In the genomic region with DNA sequence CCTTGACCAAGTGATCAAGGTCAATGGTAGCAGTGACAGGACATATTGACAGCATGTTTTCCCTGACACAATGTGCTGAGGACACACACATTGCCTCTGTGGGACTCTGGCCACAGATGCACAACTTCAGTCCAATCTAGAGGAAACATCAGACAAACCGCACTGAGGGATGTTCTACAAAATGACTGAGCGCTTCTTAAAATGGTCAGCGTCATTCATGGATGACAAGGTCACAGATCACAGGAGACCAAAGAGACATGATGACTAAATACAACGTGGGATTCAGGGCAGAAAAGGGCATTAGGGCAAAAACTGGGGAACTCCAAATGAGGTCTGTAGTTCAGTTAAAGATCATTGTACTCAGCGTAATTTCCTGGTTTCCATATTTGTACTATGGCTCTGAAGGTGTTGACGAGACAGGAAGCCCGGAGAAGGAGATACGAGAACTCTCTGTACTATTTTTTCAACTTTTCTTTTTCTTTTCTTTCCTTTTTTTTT, we compare ENCODE assay signal across 8 cellular contexts. TPM values are rescaled to one million over a fixed set of nuclear protein-coding genes. Genes with fewer than 3 reads are reported as not detected.
DNase-seq lines count a peak whose midpoint lies in the region; ATAC-seq lines count a peak whose summit lies in the region.

No MANE protein-coding gene starts in this region.

- no peak overlapping the region for H3K4ac ChIP-seq in mesenchymal stem cell (ENCODE audit: low read depth in 1 of 2, low read length in 2 of 2)

- no peak overlapping the region for H2BK5ac ChIP-seq in mesenchymal stem cell (ENCODE audit: low read depth, low read length, poor library complexity, severe bottlenecking)

- H3K4me3 ChIP-seq in CD4-positive, CD25-positive, alpha-beta regulatory T cell (ENCODE audit: low read depth, low read length) = peak overlapping the region; percentile 51
- no peak overlapping the region for H3K4me3 ChIP-seq in Karpas-422 (ENCODE audit: low read length)
- no peak overlapping the region for H3K4me3 ChIP-seq in mesenchymal stem cell (ENCODE audit: insufficient read depth in 1 of 2, low read depth in 1 of 2, low read length in 2 of 2)

- no peak overlapping the region for H3K18ac ChIP-seq in mesenchymal stem cell (ENCODE audit: low read depth in 1 of 2, low read length in 2 of 2)

- no peak overlapping the region for H4K91ac ChIP-seq in mesenchymal stem cell (ENCODE audit: low read length)

- H2AFZ ChIP-seq in Karpas-422 (ENCODE audit: low read length) (peak overlapping the region; percentile 37; the same call in 1 of the 2 replicates), mesenchymal stem cell (ENCODE audit: low read depth, low read length) (no peak overlapping the region)

- H3K27me3 Mint-ChIP-seq in CD4-positive, CD25-positive, alpha-beta regulatory T cell = no peaks in the 10 kb centered on the region
- no peaks in the 10 kb centered on the region for H3K27me3 Mint-ChIP-seq in activated naive CD8-positive, alpha-beta T cell

- H4K8ac ChIP-seq in mesenchymal stem cell (ENCODE audit: low read length) = no peak overlapping the region

- H3K9me2 ChIP-seq in Karpas-422 (replicated peaks; ENCODE audit: insufficient read depth, low read length) = no peaks in the 10 kb centered on the region

- H3K36me3 ChIP-seq in CD4-positive, CD25-positive, alpha-beta regulatory T cell (ENCODE audit: control insufficient read depth, insufficient read depth, low read length) = peaks cover 12% of the 10 kb centered on the region
- no peaks in the 10 kb centered on the region for H3K36me3 ChIP-seq in Karpas-422 (ENCODE audit: insufficient read depth, low read length)
- no peaks in the 10 kb centered on the region for H3K36me3 ChIP-seq in mesenchymal stem cell (ENCODE audit: control insufficient read depth in 1 of 2, insufficient read depth in 2 of 2, low read depth in 1 of 2, low read length in 2 of 2)

- no peaks in the 10 kb centered on the region for H3K79me2 ChIP-seq in Karpas-422 (ENCODE audit: low read length)

- no peak overlapping the region for H3K14ac ChIP-seq in mesenchymal stem cell (ENCODE audit: low read length in 2 of 2)

- no peak overlapping the region for H3K23ac ChIP-seq in mesenchymal stem cell (ENCODE audit: low read length in 2 of 2)

- H3K27ac ChIP-seq in CD4-positive, CD25-positive, alpha-beta regulatory T cell (ENCODE audit: insufficient read depth, low read length, poor library complexity, severe bottlenecking) = peak overlapping the region; percentile 97
- H3K27ac ChIP-seq in Karpas-422 (ENCODE audit: low read length) = no peak overlapping the region
- H3K27ac ChIP-seq in mesenchymal stem cell (ENCODE audit: low read length, poor library complexity, severe bottlenecking) = no peak overlapping the region

- WGBS in mesenchymal stem cell = 85% methylated on average over 8 of the region's 8 CpGs

- DNase-seq in CD4-positive, CD25-positive, alpha-beta regulatory T cell = peak; percentile 70 to 82 (median 81)
- DNase-seq in Karpas-422 (no peak), NAMALWA (ENCODE audit: low spot score) (no peak), NCI-H524 (lab: John Stamatoyannopoulos, UW) (no peak), mesenchymal stem cell (no peak)

- peaks cover 80% of the 10 kb centered on the region for H3K4me1 ChIP-seq in CD4-positive, CD25-positive, alpha-beta regulatory T cell (ENCODE audit: control insufficient read depth, insufficient read depth, low read length, poor library complexity, severe bottlenecking)
- peaks cover 5% of the 10 kb centered on the region; the same call in 1 of the 2 replicates for H3K4me1 ChIP-seq in Karpas-422 (ENCODE audit: low read length)
- H3K4me1 ChIP-seq in mesenchymal stem cell (ENCODE audit: control insufficient read depth, insufficient read depth, low read depth, low read length) = peaks cover 9% of the 10 kb centered on the region

- H2BK12ac ChIP-seq in mesenchymal stem cell (ENCODE audit: low read length in 2 of 2) = no peak overlapping the region

- H4K20me1 ChIP-seq in Karpas-422 (ENCODE audit: insufficient read depth, low read depth, low read length) = no peaks in the 10 kb centered on the region

- peak overlapping the region; percentile 68 to 80 (median 78) for H3K4me3 Mint-ChIP-seq in CD4-positive, CD25-positive, alpha-beta regulatory T cell
- peak overlapping the region; percentile 86 for H3K4me3 Mint-ChIP-seq in activated naive CD8-positive, alpha-beta T cell

- H2BK15ac ChIP-seq in mesenchymal stem cell (ENCODE audit: low read depth, poor library complexity, severe bottlenecking) = no peak overlapping the region

- H3K27ac Mint-ChIP-seq in CD4-positive, CD25-positive, alpha-beta regulatory T cell = peak overlapping the region; percentile 94 to 99 (median 99)
- H3K27ac Mint-ChIP-seq in activated naive CD8-positive, alpha-beta T cell = peak overlapping the region; percentile 97

- peaks cover 25 to 90% (median 51%) of the 10 kb centered on the region in 4 donors for H3K4me1 Mint-ChIP-seq in CD4-positive, CD25-positive, alpha-beta regulatory T cell
- peaks cover 61% of the 10 kb centered on the region for H3K4me1 Mint-ChIP-seq in activated naive CD8-positive, alpha-beta T cell (ENCODE audit: low read depth)

- peak; percentile 55 to 63 for ATAC-seq in CD4-positive, CD25-positive, alpha-beta regulatory T cell (ENCODE audit: low read depth in 2 of 2)
- ATAC-seq in GM21390 (IDR thresholded peaks at IDR 0.05; ENCODE audit: unreplicated experiment) = peak; percentile 62
- no peak for ATAC-seq in GM19395 (IDR thresholded peaks at IDR 0.05; ENCODE audit: unreplicated experiment)

- H3K79me1 ChIP-seq in mesenchymal stem cell (replicated peaks; ENCODE audit: low read length, poor library complexity, severe bottlenecking) = no peaks in the 10 kb centered on the region

- H3K36me3 Mint-ChIP-seq in CD4-positive, CD25-positive, alpha-beta regulatory T cell = peaks cover 23% of the 10 kb centered on the region
- H3K36me3 Mint-ChIP-seq in activated naive CD8-positive, alpha-beta T cell = peaks cover 5% of the 10 kb centered on the region

- H3K9ac ChIP-seq in Karpas-422 (ENCODE audit: low read length) (no peak overlapping the region), mesenchymal stem cell (ENCODE audit: low read length) (no peak overlapping the region)

- H3K4me2 ChIP-seq in Karpas-422 (ENCODE audit: low read depth, low read length, poor library complexity, severe bottlenecking) (peak overlapping the region; percentile 20), mesenchymal stem cell (ENCODE audit: low read length, poor library complexity, severe bottlenecking) (no peak overlapping the region)

- no peaks in the 10 kb centered on the region for H3K27me3 ChIP-seq in CD4-positive, CD25-positive, alpha-beta regulatory T cell (ENCODE audit: control insufficient read depth, insufficient read depth, low read length)
- H3K27me3 ChIP-seq in Karpas-422 (ENCODE audit: low read length) = no peaks in the 10 kb centered on the region; the same call in 1 of the 2 replicates
- H3K27me3 ChIP-seq in mesenchymal stem cell (ENCODE audit: control insufficient read depth in 1 of 2, insufficient read depth in 1 of 2, low read length in 2 of 2) = no peaks in the 10 kb centered on the region

- H3K9me3 ChIP-seq in CD4-positive, CD25-positive, alpha-beta regulatory T cell (ENCODE audit: control insufficient read depth in 2 of 2, low read length in 2 of 2) = no peaks in the 10 kb centered on the region
- no peaks in the 10 kb centered on the region for H3K9me3 ChIP-seq in Karpas-422 (ENCODE audit: low read length)
- H3K9me3 ChIP-seq in mesenchymal stem cell (ENCODE audit: control insufficient read depth, low read length) = no peaks in the 10 kb centered on the region

- no peak overlapping the region for H2AK5ac ChIP-seq in mesenchymal stem cell (ENCODE audit: low read length, severe bottlenecking)

- no peak overlapping the region for H2BK120ac ChIP-seq in mesenchymal stem cell (ENCODE audit: low read depth, low read length)

- peaks cover 0 to 2% (median 0%) of the 10 kb centered on the region in 7 donors for H3K9me3 Mint-ChIP-seq in CD4-positive, CD25-positive, alpha-beta regulatory T cell
- no peaks in the 10 kb centered on the region for H3K9me3 Mint-ChIP-seq in activated naive CD8-positive, alpha-beta T cell (ENCODE audit: low read depth)

RNA-seq across cellular contexts. Expression of gene PBX4, which starts 20.6 kb away (rescaled TPM):
- 85.3 TPM for total RNA-seq in CD4-positive, CD25-positive, alpha-beta regulatory T cell
- polyA plus RNA-seq in CD4-positive, CD25-positive, alpha-beta regulatory T cell = 1 to 10 TPM; 4.1 to 7.2 (median 5.9) TPM
- total RNA-seq in Karpas-422 (2014; rRNA removed; shearing (Covaris generic); ENCODE audit: low replicate concordance) = 0.25 TPM in 1 of 2 replicates, not detected in the other
- polyA plus RNA-seq in mesenchymal stem cell (2013, experiment 1 of 2) = 1.1 TPM
- 0.71 TPM for polyA plus RNA-seq in mesenchymal stem cell (2013, experiment 2 of 2)

RNA-seq across cellular contexts. Expression of gene LPAR2, which starts 30.2 kb away (rescaled TPM):
- 120 TPM for total RNA-seq in CD4-positive, CD25-positive, alpha-beta regulatory T cell
- 10 to 100 TPM; 29.9 to 48.5 (median 40.4) TPM for polyA plus RNA-seq in CD4-positive, CD25-positive, alpha-beta regulatory T cell
- 18.9 and 22.0 TPM in 2 replicates for total RNA-seq in Karpas-422 (2014; rRNA removed; shearing (Covaris generic); ENCODE audit: low replicate concordance)
- 4.7 TPM for polyA plus RNA-seq in mesenchymal stem cell (2013, experiment 1 of 2)
- polyA plus RNA-seq in mesenchymal stem cell (2013, experiment 2 of 2) = 4.4 TPM

RNA-seq across cellular contexts. Expression of gene GMIP, which starts 45.6 kb away (rescaled TPM):
- 155 TPM for total RNA-seq in CD4-positive, CD25-positive, alpha-beta regulatory T cell
- 10 to 100 TPM; 42.1 to 51.0 (median 45.7) TPM for polyA plus RNA-seq in CD4-positive, CD25-positive, alpha-beta regulatory T cell
- total RNA-seq in Karpas-422 (2014; rRNA removed; shearing (Covaris generic); ENCODE audit: low replicate concordance) = 24.3 and 55.8 TPM in 2 replicates
- 10.7 TPM for polyA plus RNA-seq in mesenchymal stem cell (2013, experiment 1 of 2)
- 9.9 TPM for polyA plus RNA-seq in mesenchymal stem cell (2013, experiment 2 of 2)

RNA-seq across cellular contexts. Expression of gene CILP2, which starts 59.8 kb away (rescaled TPM):
- total RNA-seq in CD4-positive, CD25-positive, alpha-beta regulatory T cell = 0.42 TPM
- polyA plus RNA-seq in CD4-positive, CD25-positive, alpha-beta regulatory T cell = under 1 TPM in 3 of 4 donors, not detected in 1; 0.09 to 0.42 (median 0.21) TPM
- 0.15 and 0.87 TPM in 2 replicates for total RNA-seq in Karpas-422 (2014; rRNA removed; shearing (Covaris generic); ENCODE audit: low replicate concordance)
- polyA plus RNA-seq in mesenchymal stem cell (2013, experiment 1 of 2) = 0.32 TPM
- polyA plus RNA-seq in mesenchymal stem cell (2013, experiment 2 of 2) = 0.23 TPM

Comparison
In these comparisons a context has a peak if more than half of its experiments do, and no peak if none do; other contexts are left out.
1. DNase-seq: peak in CD4-positive, CD25-positive, alpha-beta regulatory T cell (3 of 3); none in Karpas-422 (single experiment), NAMALWA (single experiment), NCI-H524 (0 of 2) and mesenchymal stem cell (single experiment).
2. RNA of gene PBX4, which starts 20.6 kb away (total RNA-seq): 85.3 TPM in CD4-positive, CD25-positive, alpha-beta regulatory T cell (single experiment); 0.25 TPM in Karpas-422; every median in the first group is over 10 times any median in the second.